8 cellular contexts compared by ENCODE assay signal in the genomic region with DNA sequence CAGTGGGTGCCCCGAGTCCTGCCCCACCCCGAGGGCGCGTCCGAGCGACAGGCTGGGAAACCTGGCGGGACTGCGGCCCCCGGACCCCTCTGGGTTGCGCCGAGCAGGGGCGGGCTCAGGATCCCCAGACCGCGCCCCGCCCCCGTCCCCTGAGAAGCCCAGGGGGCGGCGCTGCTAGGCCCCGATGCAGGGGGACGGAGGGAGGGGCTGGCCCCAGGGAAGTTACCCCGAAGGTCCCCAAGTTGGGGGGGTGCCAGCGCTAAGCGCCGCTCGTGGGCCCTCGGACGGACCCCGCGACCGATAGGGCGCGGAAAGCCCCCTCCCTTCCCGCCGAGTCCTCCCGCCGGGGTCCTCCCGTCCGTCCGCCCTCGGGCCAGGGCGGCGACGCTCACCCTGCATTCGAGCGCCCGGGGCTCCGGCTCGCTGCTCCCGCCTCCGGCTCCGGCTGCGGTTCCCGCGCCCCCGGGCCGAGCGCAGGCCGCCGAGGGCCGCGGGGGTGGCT. TPM values are rescaled to one million over a fixed set of nuclear protein-coding genes. Genes with fewer than 3 reads are reported as not detected.
DNase-seq lines count a peak whose midpoint lies in the region; ATAC-seq, FAIRE-seq and TF ChIP-seq lines count a peak whose summit lies in the region.

No MANE protein-coding gene starts in this region.

- ATAC-seq in A549: peak; percentile 31 to 53; a peak in 4 of 6 replicates
- ATAC-seq in GM18867 (IDR thresholded peaks at IDR 0.05; ENCODE audit: unreplicated experiment): peak; percentile 28
- peak; percentile 1 for ATAC-seq in foreskin keratinocyte
- ATAC-seq in gastrocnemius medialis: peak in 1 of 2 donors; percentile 5

- intact Hi-C loops in gastrocnemius medialis (cut with DNase I; ENCODE audit: low total_unique reads): no loop called here

- H3K4me1 ChIP-seq in A549 (peaks cover 3% of the 10 kb centered on the region; the same call in 1 of the 3 replicates), SJCRH30 (peaks cover 26% of the 10 kb centered on the region), foreskin keratinocyte (no peaks in the 10 kb centered on the region), gastrocnemius medialis (peaks cover 0 to 16% of the 10 kb centered on the region in 2 donors)

- H3K27me3 ChIP-seq in SJCRH30: no peaks in the 10 kb centered on the region
- H3K27me3 ChIP-seq in foreskin keratinocyte: no peaks in the 10 kb centered on the region
- peaks cover 30 to 51% (median 44%) of the 10 kb centered on the region in 3 donors for H3K27me3 ChIP-seq in gastrocnemius medialis

- DNase-seq in A549 (ENCODE audit: low read depth in 1 of 2, low spot score in 1 of 2): no peak
- DNase-seq in SJCRH30: peak; percentile 76 to 87
- DNase-seq in foreskin keratinocyte: no peak
- DNase-seq in gastrocnemius medialis: no peak
- DNase-seq in activated gamma-delta T cell treated with Interleukin-2 at 50 U/mL for 16 hours: no peak
- no peak for DNase-seq in stimulated activated CD4-positive, alpha-beta T cell treated with anti-CD3 and anti-CD28 coated beads, Interleukin-1b, Interleukin-23, amount 100 ng/mL, for 48 hours
- DNase-seq in activated T-cell treated with anti-CD3 and anti-CD28 coated beads for 4 hours: no peak

- peak overlapping the region; percentile 56 to 82; a peak in 5 of 6 replicates for H3K27ac ChIP-seq in A549
- peak overlapping the region; percentile 72 for H3K27ac ChIP-seq in SJCRH30
- no peak overlapping the region for H3K27ac ChIP-seq in foreskin keratinocyte
- peak overlapping the region; percentile 33 to 61 (median 42) for H3K27ac ChIP-seq in gastrocnemius medialis

- H3K4me3 ChIP-seq in A549: peak overlapping the region; percentile 57
- peak overlapping the region; percentile 99 for H3K4me3 ChIP-seq in SJCRH30
- peak overlapping the region; percentile 49 to 56 (median 54) for H3K4me3 ChIP-seq in gastrocnemius medialis

- in situ Hi-C loops in gastrocnemius medialis (cut with MboI; ENCODE audit: low sequenced_read_pairs in 4 of 4): no loop called here

- TF ChIP-seq POLR2A in A549 (IDR thresholded peaks at IDR 0.05; ENCODE audit: low read length) (no peak), gastrocnemius medialis (IDR thresholded peaks at IDR 0.05) (no peak)

- TF ChIP-seq CTCF in A549 (IDR thresholded peaks at IDR 0.05) (no peak), foreskin keratinocyte (conservative IDR thresholded peaks at IDR 0.05) (no peak), gastrocnemius medialis (IDR thresholded peaks at IDR 0.05 in 4 of 5, conservative IDR thresholded peaks at IDR 0.05 in 1 of 5) (no peak)

- FAIRE-seq in A549 (lab: Jason Lieb, UNC): no peak

- H3K9me3 ChIP-seq in A549: no peaks in the 10 kb centered on the region
- H3K9me3 ChIP-seq in SJCRH30 (replicated peaks): no peaks in the 10 kb centered on the region
- no peaks in the 10 kb centered on the region for H3K9me3 ChIP-seq in gastrocnemius medialis

- no CpG with 5 or more reads among the region's 61 CpGs for WGBS in A549 (ENCODE audit: missing lambda C conversion rate)

- TF ChIP-seq RAD21 in A549 (conservative IDR thresholded peaks at IDR 0.05 in 1 of 2, IDR thresholded peaks at IDR 0.05 in 1 of 2): no peak

- POLR2A ChIA-PET in A549 (lab: Yijun Ruan, JAX): no interaction called here

- peak overlapping the region; percentile 97 for H3K4me2 ChIP-seq in A549

- CTCF ChIA-PET in A549 (lab: Yijun Ruan, JAX): interaction anchor here (0.7 to 8.4 kb wide), 3 partner anchors 10 to 81 kb away, joined by 3 to 64 read pairs (median 3); no protein-coding TSS in a partner anchor

- H3K36me3 ChIP-seq in SJCRH30 (no peaks in the 10 kb centered on the region), gastrocnemius medialis (no peaks in the 10 kb centered on the region)

- TF ChIP-seq EP300 in A549 (IDR thresholded peaks at IDR 0.05): no peak

TF ChIP-seq in A549, 52 proteins besides CTCF, POLR2A, EP300 and RAD21:
- TF ChIP-seq, protein P1, sequence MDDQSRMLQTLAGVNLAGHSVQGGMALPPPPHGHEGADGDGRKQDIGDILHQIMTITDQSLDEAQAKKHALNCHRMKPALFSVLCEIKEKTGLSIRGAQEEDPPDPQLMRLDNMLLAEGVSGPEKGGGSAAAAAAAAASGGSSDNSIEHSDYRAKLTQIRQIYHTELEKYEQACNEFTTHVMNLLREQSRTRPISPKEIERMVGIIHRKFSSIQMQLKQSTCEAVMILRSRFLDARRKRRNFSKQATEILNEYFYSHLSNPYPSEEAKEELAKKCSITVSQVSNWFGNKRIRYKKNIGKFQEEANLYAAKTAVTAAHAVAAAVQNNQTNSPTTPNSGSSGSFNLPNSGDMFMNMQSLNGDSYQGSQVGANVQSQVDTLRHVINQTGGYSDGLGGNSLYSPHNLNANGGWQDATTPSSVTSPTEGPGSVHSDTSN (IDR thresholded peaks at IDR 0.05): no peak
- no peak for TF ChIP-seq JUN (IDR thresholded peaks at IDR 0.05)
- no peak for TF ChIP-seq ESRRA (IDR thresholded peaks at IDR 0.05; ENCODE audit: borderline replicate concordance, low read length)
- TF ChIP-seq RCOR1 (IDR thresholded peaks at IDR 0.05; ENCODE audit: low read depth, low read length): no peak
- no peak for TF ChIP-seq FOSB (CRISPR knock-in tag; IDR thresholded peaks at IDR 0.05)
- TF ChIP-seq RNF2 (IDR thresholded peaks at IDR 0.05; ENCODE audit: borderline replicate concordance, low read depth): no peak

RNA-seq across cellular contexts. Expression of gene GPR153, which starts 0.4 kb away (rescaled TPM):
- polyA plus RNA-seq in A549 (2011; rRNA removed) (0.56 and 0.81 TPM in 2 replicates), A549 (2017; fragmentation: RNase III; extraction: RNeasy Plus Mini Kit Qiagen cat#74134 plus additional on column Dnase treatment) (1.1 to 1.5 TPM (median 1.4 TPM) in 3 replicates), foreskin keratinocyte (6.8 TPM in 2 replicates)
- polyA plus RNA-seq in A549 (2012; cell fraction: cytosol; rRNA removed): 0.87 and 1.3 TPM in 2 replicates
- polyA plus RNA-seq in A549 (2012; cell fraction: nucleus; rRNA removed): 2.3 and 3.1 TPM in 2 replicates
- 0.68 and 0.87 TPM in 2 replicates for polyA minus RNA-seq in A549 (2011; rRNA and poly(A)+ RNA removed)
- 58.2 and 61.3 TPM in 2 replicates for total RNA-seq in SJCRH30 (2014; rRNA removed; shearing (Covaris generic))
- total RNA-seq in foreskin keratinocyte (7.5 and 7.9 TPM in 2 replicates), gastrocnemius medialis (1 to 10 TPM; 1.1 to 3.4 (median 2.0) TPM)

RNA-seq across cellular contexts. Expression of gene HES3, which starts 16.5 kb away (rescaled TPM):
- polyA plus RNA-seq in A549 (2011; rRNA removed): not detected in 2 replicates
- polyA plus RNA-seq in A549 (2012; cell fraction: cytosol; rRNA removed): not detected in 2 replicates
- polyA plus RNA-seq in A549 (2012; cell fraction: nucleus; rRNA removed): not detected in 2 replicates
- not detected in 3 replicates for polyA plus RNA-seq in A549 (2017; fragmentation: RNase III; extraction: RNeasy Plus Mini Kit Qiagen cat#74134 plus additional on column Dnase treatment)
- polyA minus RNA-seq in A549 (2011; rRNA and poly(A)+ RNA removed): not detected in 2 replicates
- not detected in 2 replicates for total RNA-seq in SJCRH30 (2014; rRNA removed; shearing (Covaris generic))
- not detected in 2 replicates for total RNA-seq in foreskin keratinocyte
- not detected in 2 replicates for polyA plus RNA-seq in foreskin keratinocyte
- not detected for total RNA-seq in gastrocnemius medialis

RNA-seq across cellular contexts. Expression of gene ICMT, which starts 24.7 kb away (rescaled TPM):
- polyA plus RNA-seq in A549 (2011; rRNA removed) (64.6 and 71.4 TPM in 2 replicates), A549 (2017; fragmentation: RNase III; extraction: RNeasy Plus Mini Kit Qiagen cat#74134 plus additional on column Dnase treatment) (63.9 to 97.2 TPM (median 84.6 TPM) in 3 replicates), foreskin keratinocyte (37.8 and 53.7 TPM in 2 replicates)
- polyA plus RNA-seq in A549 (2012; cell fraction: cytosol; rRNA removed): 33.8 and 42.9 TPM in 2 replicates
- 22.6 and 29.9 TPM in 2 replicates for polyA plus RNA-seq in A549 (2012; cell fraction: nucleus; rRNA removed)
- polyA minus RNA-seq in A549 (2011; rRNA and poly(A)+ RNA removed): 61.0 and 61.6 TPM in 2 replicates
- total RNA-seq in SJCRH30 (2014; rRNA removed; shearing (Covaris generic)): 109 and 111 TPM in 2 replicates
- total RNA-seq in foreskin keratinocyte (70.0 and 91.0 TPM in 2 replicates), gastrocnemius medialis (100 to 1,000 TPM in 1 of 4 donors, 10 to 100 TPM in 3; 43.6 to 115 (median 93.7) TPM)

RNA-seq across cellular contexts. Expression of gene RNF207, which starts 54.6 kb away (rescaled TPM):
- polyA plus RNA-seq in A549 (2011; rRNA removed) (11.3 and 17.9 TPM in 2 replicates), A549 (2017; fragmentation: RNase III; extraction: RNeasy Plus Mini Kit Qiagen cat#74134 plus additional on column Dnase treatment) (24.6 to 28.0 TPM (median 27.6 TPM) in 3 replicates), foreskin keratinocyte (3.0 and 3.1 TPM in 2 replicates)
- polyA plus RNA-seq in A549 (2012; cell fraction: cytosol; rRNA removed): 51.4 and 60.1 TPM in 2 replicates
- polyA plus RNA-seq in A549 (2012; cell fraction: nucleus; rRNA removed): 287 and 554 TPM in 2 replicates
- 17.1 and 19.7 TPM in 2 replicates for polyA minus RNA-seq in A549 (2011; rRNA and poly(A)+ RNA removed)
- not detected in 2 replicates for total RNA-seq in SJCRH30 (2014; rRNA removed; shearing (Covaris generic))
- total RNA-seq in foreskin keratinocyte (7.1 and 7.7 TPM in 2 replicates), gastrocnemius medialis (1 to 10 TPM in 2 of 4 donors, under 1 TPM in 2; 0.29 to 4.7 (median 0.99) TPM)

Comparison
In these comparisons a context has a peak if more than half of its experiments do, and no peak if none do; other contexts are left out.
1. DNase-seq: peak in SJCRH30 (2 of 2); none in A549 (0 of 2), foreskin keratinocyte (0 of 2), gastrocnemius medialis (0 of 2), activated gamma-delta T cell treated with Interleukin-2 at 50 U/mL for 16 hours (single experiment), stimulated activated CD4-positive, alpha-beta T cell treated with anti-CD3 and anti-CD28 coated beads, Interleukin-1b, Interleukin-23, amount 100 ng/mL, for 48 hours (single experiment) and activated T-cell treated with anti-CD3 and anti-CD28 coated beads for 4 hours (single experiment).
2. Peak in every context shown above with its lines, with median percentiles within 50 percentile points of each other: H3K4me3 ChIP-seq.